ENCODE assay signal across 8 cellular contexts in genomic region chr7:6516387-6516983, GRCh38. TPM values are rescaled to one million over a fixed set of nuclear protein-coding genes. Genes with fewer than 3 reads are reported as not detected.
DNase-seq lines count a peak whose midpoint lies in the region; ATAC-seq and TF ChIP-seq lines count a peak whose summit lies in the region.

No MANE protein-coding gene starts in this region.

- peak overlapping the region; percentile 80 for H2AFZ ChIP-seq in DND-41 (ENCODE audit: low read depth, low read length)

- peak overlapping the region; percentile 34; the same call in 1 of the 2 replicates for H3K9ac ChIP-seq in DND-41 (ENCODE audit: low read depth, low read length)

- peak overlapping the region; percentile 79 for H3K4me2 ChIP-seq in DND-41 (ENCODE audit: insufficient read depth, low read length)

- no peaks in the 10 kb centered on the region for H4K20me1 ChIP-seq in DND-41 (ENCODE audit: insufficient read depth, low read length)

- no peak overlapping the region for H3K27ac ChIP-seq in DND-41 (ENCODE audit: low read length)

- peak; percentile 90 for TF ChIP-seq CTCF in DND-41 (IDR thresholded peaks at IDR 0.05; ENCODE audit: borderline replicate concordance, extremely low read depth, low read length, poor library complexity, severe bottlenecking)

- H3K4me1 ChIP-seq in DND-41 (ENCODE audit: insufficient read depth, low read length), result peaks cover 7% of the 10 kb centered on the region

- H3K36me3 ChIP-seq in DND-41 (ENCODE audit: insufficient read depth, low read length), result no peaks in the 10 kb centered on the region

- H3K27me3 ChIP-seq in DND-41 (ENCODE audit: insufficient read depth, low read length, poor library complexity), result no peaks in the 10 kb centered on the region

- peak overlapping the region; percentile 4 to 55; a peak in 3 of 4 replicates for H3K4me3 ChIP-seq in DND-41 (ENCODE audit: low read depth in 1 of 2, low read length in 2 of 2)

- ATAC-seq in DND-41 (ENCODE audit: insufficient read depth, low read depth) (peak; percentile 85), HG03520 (IDR thresholded peaks at IDR 0.05; ENCODE audit: unreplicated experiment) (peak; percentile 48), GM21619 (IDR thresholded peaks at IDR 0.05; ENCODE audit: unreplicated experiment) (no peak)

- no peaks in the 10 kb centered on the region for H3K9me3 ChIP-seq in DND-41 (ENCODE audit: insufficient read depth, low read length, severe bottlenecking)

- DNase-seq in DND-41 (peak; percentile 73), NCI-H748 (lab: John Stamatoyannopoulos, UW; ENCODE audit: unreplicated experiment) (peak; percentile 87), lung microvascular endothelial cell (ENCODE audit: low read depth in 2 of 2) (peak; percentile 81 to 83)
- DNase-seq in activated CD4-positive, alpha-beta T cell treated with anti-CD3 and anti-CD28 coated beads, Interleukin-2, amount 50 U/mL, for 4 hours, result peak; percentile 53 to 54
- peak; percentile 65 for DNase-seq in effector CD4-positive, alpha-beta T cell
- DNase-seq in stimulated activated CD4-positive, alpha-beta T cell treated with anti-CD3 and anti-CD28 coated beads, TNF-alpha, amount 100 ng/mL, for 4 hours (ENCODE audit: low read depth in 3 of 3), result peak; percentile 27 to 53 (median 38)

- H3K79me2 ChIP-seq in DND-41 (ENCODE audit: insufficient read depth, low read length), result no peaks in the 10 kb centered on the region

RNA-seq across cellular contexts. Expression of gene KDELR2, which starts 32.5 kb away (rescaled TPM):
- total RNA-seq in lung microvascular endothelial cell, result 94.6 and 111 TPM in 2 replicates

RNA-seq across cellular contexts. Expression of gene GRID2IP, which starts 34.8 kb away (rescaled TPM):
- under 0.01 TPM in 2 replicates for total RNA-seq in lung microvascular endothelial cell
